ENCODE assay signal across 1 cellular context in genomic region chr13:114149774-114150740, GRCh38.
TF ChIP-seq lines count a peak whose summit lies in the region.

No MANE protein-coding gene starts in this region.

TF ChIP-seq in H1, 55 proteins besides CTCF, POLR2A, EP300 and RAD21:
- TF ChIP-seq ATF2 (IDR thresholded peaks at IDR 0.05; ENCODE audit: low read length), result no peak
- TF ChIP-seq RXRA (IDR thresholded peaks at IDR 0.05; ENCODE audit: insufficient read depth, low read depth, low read length), result no peak
- TF ChIP-seq RBBP5 (IDR thresholded peaks at IDR 0.05; ENCODE audit: borderline replicate concordance, low read depth, low read length), result no peak
- TF ChIP-seq RFX5 (IDR thresholded peaks at IDR 0.05; ENCODE audit: borderline replicate concordance, low read depth, low read length), result no peak
- no peak for TF ChIP-seq CTBP2 (IDR thresholded peaks at IDR 0.05; ENCODE audit: borderline replicate concordance, insufficient read depth, insufficient read length, low read length)
- TF ChIP-seq CBX8 (IDR thresholded peaks at IDR 0.05; ENCODE audit: borderline replicate concordance, low read depth, low read length), result no peak
- no peak for TF ChIP-seq JUN (IDR thresholded peaks at IDR 0.05; ENCODE audit: low read depth, low read length)
- no peak for TF ChIP-seq POU5F1 (IDR thresholded peaks at IDR 0.05; ENCODE audit: low read depth, low read length)
- no peak for TF ChIP-seq BCL11A (IDR thresholded peaks at IDR 0.05; ENCODE audit: low read depth in 2 of 2, low read length in 2 of 2)
